Comparison of ENCODE assay signal across 1 cellular context in genomic region chr3:32841875-32842505, GRCh38.
TF ChIP-seq lines count a peak whose summit lies in the region.

No MANE protein-coding gene starts in this region.

TF ChIP-seq in H1, 55 proteins besides CTCF, POLR2A, EP300 and RAD21:
- peak; percentile 46; the same call in 1 of the 2 replicates for TF ChIP-seq POLR2AphosphoS5 (IDR thresholded peaks at IDR 0.05; ENCODE audit: low read depth, low read length)
- TF ChIP-seq RFX5 (IDR thresholded peaks at IDR 0.05; ENCODE audit: borderline replicate concordance, low read depth, low read length) = no peak
- TF ChIP-seq, protein P1, sequence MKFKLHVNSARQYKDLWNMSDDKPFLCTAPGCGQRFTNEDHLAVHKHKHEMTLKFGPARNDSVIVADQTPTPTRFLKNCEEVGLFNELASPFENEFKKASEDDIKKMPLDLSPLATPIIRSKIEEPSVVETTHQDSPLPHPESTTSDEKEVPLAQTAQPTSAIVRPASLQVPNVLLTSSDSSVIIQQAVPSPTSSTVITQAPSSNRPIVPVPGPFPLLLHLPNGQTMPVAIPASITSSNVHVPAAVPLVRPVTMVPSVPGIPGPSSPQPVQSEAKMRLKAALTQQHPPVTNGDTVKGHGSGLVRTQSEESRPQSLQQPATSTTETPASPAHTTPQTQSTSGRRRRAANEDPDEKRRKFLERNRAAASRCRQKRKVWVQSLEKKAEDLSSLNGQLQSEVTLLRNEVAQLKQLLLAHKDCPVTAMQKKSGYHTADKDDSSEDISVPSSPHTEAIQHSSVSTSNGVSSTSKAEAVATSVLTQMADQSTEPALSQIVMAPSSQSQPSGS (IDR thresholded peaks at IDR 0.05; ENCODE audit: low read length) = peak; percentile 13; the same call in 1 of the 2 replicates
TF ChIP-seq in H1: peak in this region for 2.
